Comparison of ENCODE assay signal across 8 cellular contexts in the genomic region with DNA sequence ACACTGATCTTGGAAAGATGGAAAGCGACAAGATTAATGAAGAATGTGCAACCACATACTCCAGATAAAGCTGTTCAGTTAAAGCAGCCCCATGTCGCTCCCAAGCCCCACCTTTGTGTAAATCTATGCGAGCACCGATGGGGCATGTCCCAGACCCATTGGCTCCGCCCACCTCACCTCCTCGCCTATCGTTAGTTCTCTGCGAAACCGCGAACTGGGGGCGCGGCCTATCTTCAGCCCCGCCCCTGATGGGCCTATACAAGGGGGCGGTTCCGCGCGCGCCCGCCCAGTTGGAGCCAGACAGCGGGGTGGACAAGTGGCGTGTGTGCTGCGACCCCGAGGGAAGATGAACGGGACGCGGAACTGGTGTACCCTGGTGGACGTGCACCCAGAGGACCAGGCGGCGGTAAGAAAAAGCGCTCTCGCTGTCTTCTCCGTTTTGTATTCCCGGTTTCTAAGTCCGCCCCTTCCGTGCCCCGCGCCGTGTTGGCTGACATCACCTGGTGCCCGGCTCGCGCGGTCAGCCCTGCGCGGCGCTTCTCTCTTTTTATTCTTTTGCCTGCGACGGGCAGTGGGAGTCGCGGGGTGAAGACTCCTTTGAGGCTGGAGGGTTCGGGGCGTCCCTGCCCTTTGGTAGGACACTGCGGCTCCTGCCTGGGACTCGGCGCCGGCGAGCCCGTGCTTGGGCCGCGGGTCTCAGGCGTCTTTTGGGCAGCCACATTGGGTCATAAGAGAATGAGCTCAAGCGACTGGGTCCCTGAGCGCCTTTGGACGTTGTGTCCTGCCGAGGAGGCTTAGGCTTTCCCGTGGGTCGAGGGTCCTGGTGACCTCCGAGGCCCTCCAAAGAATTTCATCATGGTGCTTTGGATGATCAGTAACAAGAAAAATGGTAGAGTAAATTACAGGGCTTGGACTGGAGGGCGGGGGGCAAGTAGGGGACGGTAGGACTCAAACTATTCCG. TPM values are rescaled to one million over a fixed set of nuclear protein-coding genes. Genes with fewer than 3 reads are reported as not detected.
A peak's percentile ranks its signal among the peaks of the same experiment; 100 is the strongest.
DNase-seq lines count a peak whose midpoint lies in the region; ATAC-seq and TF ChIP-seq lines count a peak whose summit lies in the region.

A gene with protein sequence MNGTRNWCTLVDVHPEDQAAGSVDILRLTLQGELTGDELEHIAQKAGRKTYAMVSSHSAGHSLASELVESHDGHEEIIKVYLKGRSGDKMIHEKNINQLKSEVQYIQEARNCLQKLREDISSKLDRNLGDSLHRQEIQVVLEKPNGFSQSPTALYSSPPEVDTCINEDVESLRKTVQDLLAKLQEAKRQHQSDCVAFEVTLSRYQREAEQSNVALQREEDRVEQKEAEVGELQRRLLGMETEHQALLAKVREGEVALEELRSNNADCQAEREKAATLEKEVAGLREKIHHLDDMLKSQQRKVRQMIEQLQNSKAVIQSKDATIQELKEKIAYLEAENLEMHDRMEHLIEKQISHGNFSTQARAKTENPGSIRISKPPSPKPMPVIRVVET (plus strand): TSS at position 289 of the 961 bp plus-strand sequence. CDS start 58 bp downstream, at position 347.

- H3K9me3 Mint-ChIP-seq in activated naive CD8-positive, alpha-beta T cell treated with anti-CD3 and anti-CD28 coated beads, Interleukin-2, amount 50 U/mL, for 24 hours, result no peaks in the 10 kb centered on the region

- H3K9ac ChIP-seq in SU-DHL-6 (ENCODE audit: low read length), result no peak within 1 kb of the TSS

- H3K36me3 ChIP-seq in GM06990 (ENCODE audit: control insufficient read depth, insufficient read depth, low read length) (no peaks in the 10 kb centered on the region), SU-DHL-6 (ENCODE audit: low read length) (no peaks in the 10 kb centered on the region), heart left ventricle (no peaks in the 10 kb centered on the region), upper lobe of left lung (peaks cover 0 to 1% (median 0%) of the 10 kb centered on the region in 4 donors)

- intact Hi-C loops in heart left ventricle (cut with DNase I), result loop anchor here in 2 of 10 donors (5.0 to 10.0 kb wide), 2 partner anchors 83 to 96 kb away; a partner anchor contains a TSS
- intact Hi-C loops in posterior cingulate gyrus (cut with DNase I), result no loop called here

- H4K20me1 ChIP-seq in SU-DHL-6 (ENCODE audit: low read depth, low read length), result no peaks in the 10 kb centered on the region

- no peak for TF ChIP-seq EP300 in upper lobe of left lung (IDR thresholded peaks at IDR 0.05)

- no peaks in the 10 kb centered on the region for H3K79me2 ChIP-seq in SU-DHL-6 (ENCODE audit: insufficient read depth, low read length)

- H3K4me3 ChIP-seq in GM06990 (replicated peaks; ENCODE audit: low read depth, low read length), result peak within 1 kb of the TSS; percentile 77
- H3K4me3 ChIP-seq in SU-DHL-6 (ENCODE audit: insufficient read depth, low read length, poor library complexity, severe bottlenecking), result no peak within 1 kb of the TSS
- peak within 1 kb of the TSS; percentile 38 to 82 (median 76) for H3K4me3 ChIP-seq in heart left ventricle
- H3K4me3 ChIP-seq in upper lobe of left lung, result peak within 1 kb of the TSS; percentile 64 to 79 (median 71)

- peak; percentile 83 to 88 for TF ChIP-seq POLR2A in heart left ventricle (IDR thresholded peaks at IDR 0.05)
- TF ChIP-seq POLR2A in upper lobe of left lung (IDR thresholded peaks at IDR 0.05), result peak in 3 of 4 donors; percentile 71 to 90 (median 88)

- peaks cover 20% of the 10 kb centered on the region for H3K4me1 Mint-ChIP-seq in activated naive CD8-positive, alpha-beta T cell treated with anti-CD3 and anti-CD28 coated beads, Interleukin-2, amount 50 U/mL, for 24 hours

- no peak for TF ChIP-seq CTCF in GM06990 (IDR thresholded peaks at IDR 0.05; ENCODE audit: insufficient read depth, low read length, poor library complexity, severe bottlenecking)
- no peak for TF ChIP-seq CTCF in SU-DHL-6 (IDR thresholded peaks at IDR 0.05; ENCODE audit: insufficient read depth, low read length, poor library complexity, severe bottlenecking)
- TF ChIP-seq CTCF in heart left ventricle (IDR thresholded peaks at IDR 0.05), result no peak
- TF ChIP-seq CTCF in upper lobe of left lung (IDR thresholded peaks at IDR 0.05), result peak in 1 of 6 experiments; percentile 6

- H3K4me1 ChIP-seq in heart left ventricle (peaks cover 0 to 21% (median 12%) of the 10 kb centered on the region in 12 donors), upper lobe of left lung (peaks cover 11 to 29% (median 21%) of the 10 kb centered on the region in 4 donors)

- H3K27ac Mint-ChIP-seq in activated naive CD8-positive, alpha-beta T cell treated with anti-CD3 and anti-CD28 coated beads, Interleukin-2, amount 50 U/mL, for 24 hours, result peak within 1 kb of the TSS; percentile 19

- H3F3A ChIP-seq in SU-DHL-6 (ENCODE audit: insufficient read depth), result no peaks in the 10 kb centered on the region

- H3K27ac ChIP-seq in SU-DHL-6 (ENCODE audit: low read depth, low read length) (peak within 1 kb of the TSS; percentile 59), heart left ventricle (peak within 1 kb of the TSS in 10 of 12 donors; percentile 28 to 86 (median 62)), upper lobe of left lung (peak within 1 kb of the TSS; percentile 81 to 85 (median 82))

- H3K27me3 Mint-ChIP-seq in activated naive CD8-positive, alpha-beta T cell treated with anti-CD3 and anti-CD28 coated beads, Interleukin-2, amount 50 U/mL, for 24 hours, result peaks cover 12% of the 10 kb centered on the region

- H3K9me2 ChIP-seq in SU-DHL-6 (replicated peaks; ENCODE audit: insufficient read depth, low read length), result no peaks in the 10 kb centered on the region

- 1 to 3% (median 2%) methylated on average over 55 to 70 of the region's 70 CpGs for WGBS in heart left ventricle, 4 donors
- 2 to 3% methylated on average over 42 to 70 of the region's 70 CpGs for WGBS in upper lobe of left lung, 2 donors

- ATAC-seq in HG02571 (IDR thresholded peaks at IDR 0.05; ENCODE audit: unreplicated experiment) (peak; percentile 91), heart left ventricle (peak; percentile 96 to 98 (median 98)), upper lobe of left lung (ENCODE audit: low FRiP score in 2 of 2) (peak; percentile 95 to 97)
- ATAC-seq in activated naive CD8-positive, alpha-beta T cell treated with anti-CD3 and anti-CD28 coated beads, Interleukin-2, amount 50 U/mL, for 24 hours, result peak; percentile 97

- no peak within 1 kb of the TSS for H2AFZ ChIP-seq in SU-DHL-6 (ENCODE audit: low read depth, low read length, severe bottlenecking)

- H3K4me2 ChIP-seq in SU-DHL-6 (ENCODE audit: low read depth, low read length, poor library complexity, severe bottlenecking), result peak within 1 kb of the TSS; percentile 25

- H3K36me3 Mint-ChIP-seq in activated naive CD8-positive, alpha-beta T cell treated with anti-CD3 and anti-CD28 coated beads, Interleukin-2, amount 50 U/mL, for 24 hours (ENCODE audit: low read depth), result no peaks in the 10 kb centered on the region

- DNase-seq in GM06990 (ENCODE audit: extremely low read depth, insufficient read length) (peak; percentile 90), NCI-H1092 (lab: John Stamatoyannopoulos, UW) (peak; percentile 96), heart left ventricle (peak; percentile 89 to 94 (median 94)), posterior cingulate gyrus (peak; percentile 79 to 99 (median 91)), upper lobe of left lung (peak; percentile 97 to 98)
- DNase-seq in activated naive CD8-positive, alpha-beta T cell treated with anti-CD3 and anti-CD28 coated beads, Interleukin-2, amount 50 U/mL, for 24 hours, result peak; percentile 95

- H3K4me3 Mint-ChIP-seq in activated naive CD8-positive, alpha-beta T cell treated with anti-CD3 and anti-CD28 coated beads, Interleukin-2, amount 50 U/mL, for 24 hours, result peak within 1 kb of the TSS; percentile 84

- H3K27me3 ChIP-seq in GM06990 (replicated peaks; ENCODE audit: control insufficient read depth, insufficient read depth, low read length) (no peaks in the 10 kb centered on the region), SU-DHL-6 (ENCODE audit: low read length) (no peaks in the 10 kb centered on the region), heart left ventricle (no peaks in the 10 kb centered on the region), upper lobe of left lung (no peaks in the 10 kb centered on the region)

- H3K9me3 ChIP-seq in SU-DHL-6 (ENCODE audit: insufficient read depth, low read length) (no peaks in the 10 kb centered on the region), heart left ventricle (no peaks in the 10 kb centered on the region), upper lobe of left lung (no peaks in the 10 kb centered on the region)

RNA-seq across cellular contexts. Expression of the gene that starts here (rescaled TPM):
- total RNA-seq in heart left ventricle (10 to 100 TPM in 1 of 9 donors, 1 to 10 TPM in 8; 2.1 to 13.6 (median 4.3) TPM), upper lobe of left lung (10 to 100 TPM in 5 of 6 donors, 1 to 10 TPM in 1; 9.9 to 18.1 (median 12.5) TPM)
- 1 to 10 TPM; 2.4 to 5.0 TPM for polyA plus RNA-seq in heart left ventricle
